ENCODE assay signal across 15 cellular contexts in the genomic region with DNA sequence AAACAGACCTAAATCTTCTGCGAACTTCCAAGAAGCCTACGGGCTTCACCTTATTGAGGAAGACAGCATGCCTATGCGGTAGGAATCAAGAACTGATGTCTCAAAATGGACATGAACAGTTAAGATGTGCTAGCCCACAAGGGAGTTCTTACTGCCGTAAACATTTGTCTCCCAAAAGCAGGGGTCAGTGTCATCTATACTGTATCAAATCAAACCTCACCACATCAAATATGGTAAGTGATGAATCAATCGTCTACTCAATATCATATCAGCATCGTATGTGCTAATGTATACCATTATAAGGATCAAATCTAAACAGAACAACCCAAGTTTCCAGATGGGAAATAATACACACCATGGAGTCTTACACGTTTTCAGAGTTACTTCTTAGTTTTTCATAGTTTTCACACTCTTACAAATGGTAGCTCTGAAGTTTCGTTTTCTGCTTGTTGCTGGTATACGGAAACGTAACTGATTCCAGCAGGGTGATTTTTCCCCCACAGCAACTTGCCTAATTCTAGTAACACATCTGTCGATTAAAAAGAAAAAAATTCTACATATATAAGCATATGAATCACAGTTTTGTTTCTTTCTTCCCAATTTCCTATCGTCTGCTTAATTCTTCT. TPM values are rescaled to one million over a fixed set of nuclear protein-coding genes. Genes with fewer than 3 reads are reported as not detected.
DNase-seq lines count a peak whose midpoint lies in the region; ATAC-seq, FAIRE-seq and TF ChIP-seq lines count a peak whose summit lies in the region.
"Had no signal": no experiment of that assay in that cellular context is flagged by ENCODE, and none has a peak within 500 bp of the region (broad histone marks: within the 10 kb centered on the region; RNA-seq: fewer than 3 reads in every experiment).

No MANE protein-coding gene starts in this region.

- TF ChIP-seq EP300 in HepG2 (IDR thresholded peaks at IDR 0.05; ENCODE audit: low read depth in 2 of 2, low read length in 2 of 2) = no peak
- TF ChIP-seq EP300 in HepG2 (CRISPR knock-in tag; IDR thresholded peaks at IDR 0.05; ENCODE audit: borderline replicate concordance) = no peak

- H3K27me3 ChIP-seq in adipocyte (replicated peaks; ENCODE audit: control insufficient read depth, insufficient read depth, low read length) (no peaks in the 10 kb centered on the region), HepG2 (ENCODE audit: control insufficient read depth in 1 of 2, insufficient read depth in 2 of 2, low read length in 2 of 2) (no peaks in the 10 kb centered on the region)
- H3K27me3 ChIP-seq: BLaER1 treated with 17β-estradiol and CSF1 and Interleukin-3, amounts not matched to agents 10 nM and 100 nM had no signal

- peak in 1 of 2 experiments; percentile 3; a peak in 1 of 4 replicates for TF ChIP-seq POLR2A in HepG2 (IDR thresholded peaks at IDR 0.05; ENCODE audit: insufficient read depth in 1 of 2, low read depth in 2 of 2, low read length in 2 of 2)

- H3K4me3 ChIP-seq in adipocyte (ENCODE audit: low read length) (peak overlapping the region; percentile 17), HepG2 (replicated peaks in 1 of 3; ENCODE audit: insufficient read depth in 1 of 3, low read depth in 2 of 3, low read length in 3 of 3) (no peak overlapping the region)
- H3K4me3 ChIP-seq: BLaER1 treated with 17β-estradiol and CSF1 and Interleukin-3, amounts not matched to agents 10 nM and 100 nM; HAP-1 had no signal

- H3K9me3 ChIP-seq in adipocyte (ENCODE audit: control insufficient read depth, low read length) (no peaks in the 10 kb centered on the region), HepG2 (ENCODE audit: low read length) (no peaks in the 10 kb centered on the region)
- H3K9me3 ChIP-seq: HAP-1 had no signal

- no peak overlapping the region for H3K27ac ChIP-seq in HepG2 (ENCODE audit: extremely low read length, insufficient read depth, low read length)
- H3K27ac ChIP-seq: BLaER1 treated with 17β-estradiol and CSF1 and Interleukin-3, amounts not matched to agents 10 nM and 100 nM had no signal

- ATAC-seq in HepG2 (no peak), HG02623 (IDR thresholded peaks at IDR 0.05; ENCODE audit: unreplicated experiment) (no peak)

- peaks cover 100% of the 10 kb centered on the region for H3K79me2 ChIP-seq in HepG2 (ENCODE audit: insufficient read depth, low read length)

- TF ChIP-seq RAD21 in HepG2 (CRISPR knock-in tag; IDR thresholded peaks at IDR 0.05) = no peak

- POLR2A ChIA-PET in activated CD4-positive, alpha-beta memory T cell treated with anti-CD3 and anti-CD28 coated beads, Interleukin-2, amount 10 ng/mL, durations not matched to agents 7 days and 5 days (lab: Charles Lee) = no interaction called here
- POLR2A ChIA-PET in activated CD4-positive, alpha-beta memory T cell treated with anti-CD3 and anti-CD28 coated beads for 36 hours (lab: Charles Lee) = no interaction called here
- POLR2A ChIA-PET in HepG2 (lab: Yijun Ruan, JAX) = no interaction called here

- no peaks in the 10 kb centered on the region for H3K27me3 Mint-ChIP-seq in activated CD4-positive, alpha-beta memory T cell treated with anti-CD3 and anti-CD28 coated beads, Interleukin-2, amount 10 ng/mL, durations not matched to agents 7 days and 5 days
- H3K27me3 Mint-ChIP-seq in activated CD4-positive, alpha-beta memory T cell treated with anti-CD3 and anti-CD28 coated beads for 36 hours = no peaks in the 10 kb centered on the region

- FAIRE-seq in HepG2 (lab: Jason Lieb, UNC) = no peak
- FAIRE-seq: H1 had no signal

- DNase-seq in activated CD4-positive, alpha-beta memory T cell treated with anti-CD3 and anti-CD28 coated beads, Interleukin-2, amount 10 ng/mL, durations not matched to agents 7 days and 5 days = no peak
- DNase-seq in activated CD4-positive, alpha-beta memory T cell treated with anti-CD3 and anti-CD28 coated beads for 36 hours = no peak
- DNase-seq in adipocyte (ENCODE audit: low read depth) = no peak
- DNase-seq in HepG2 (ENCODE audit: low spot score) = no peak
- no peak for DNase-seq in stimulated activated CD4-positive, alpha-beta T cell treated with anti-CD3 and anti-CD28 coated beads, Interleukin-15, amount 100 ng/mL, for 24 hours
- DNase-seq in NCI-H510A treated with DMSO at 0.1 percent for 48 hours (lab: John Stamatoyannopoulos, UW) = no peak
- DNase-seq: 8988T; CD4-positive, CD25-positive, alpha-beta regulatory T cell; DMS53; GF-D8 had no signal

- peaks cover 99% of the 10 kb centered on the region for H4K20me1 ChIP-seq in HepG2 (ENCODE audit: insufficient read depth, low read length)

- no peak overlapping the region for H2AFZ ChIP-seq in HepG2 (ENCODE audit: low read length)

- no peak overlapping the region for H3K9ac ChIP-seq in adipocyte (ENCODE audit: low read length)
- no peak overlapping the region for H3K9ac ChIP-seq in HepG2 (ENCODE audit: insufficient read depth, low read depth, low read length)
- H3K9ac ChIP-seq: BLaER1 treated with 17β-estradiol and CSF1 and Interleukin-3, amounts not matched to agents 10 nM and 100 nM had no signal

- peaks cover 30% of the 10 kb centered on the region for H3K4me1 Mint-ChIP-seq in activated CD4-positive, alpha-beta memory T cell treated with anti-CD3 and anti-CD28 coated beads, Interleukin-2, amount 10 ng/mL, durations not matched to agents 7 days and 5 days
- H3K4me1 Mint-ChIP-seq in activated CD4-positive, alpha-beta memory T cell treated with anti-CD3 and anti-CD28 coated beads for 36 hours (ENCODE audit: low read depth) = peaks cover 26% of the 10 kb centered on the region

- H3K4me3 Mint-ChIP-seq in activated CD4-positive, alpha-beta memory T cell treated with anti-CD3 and anti-CD28 coated beads, Interleukin-2, amount 10 ng/mL, durations not matched to agents 7 days and 5 days = peak overlapping the region; percentile 4
- no peak overlapping the region for H3K4me3 Mint-ChIP-seq in activated CD4-positive, alpha-beta memory T cell treated with anti-CD3 and anti-CD28 coated beads for 36 hours
- H3K4me3 Mint-ChIP-seq: CD4-positive, CD25-positive, alpha-beta regulatory T cell had no signal

- no TSS peak for BruUV-seq in HepG2 (replicated peaks; lab: Mats Ljungman, UMichigan)

- H3K4me2 ChIP-seq in HepG2 (ENCODE audit: low read depth, low read length) = no peak overlapping the region

- in situ Hi-C loops in HepG2 (cut with HindIII; ENCODE audit: extremely low pct_ligation_motif_present, low pct_unique_long_range_greater_than_20kb) = no loop called here

- H3K36me3 ChIP-seq in adipocyte (ENCODE audit: control insufficient read depth, insufficient read depth, low read length, severe bottlenecking) (peaks cover 18% of the 10 kb centered on the region), HepG2 (replicated peaks in 1 of 2; ENCODE audit: control insufficient read depth in 1 of 2, insufficient read depth in 2 of 2, low read length in 2 of 2) (peaks cover 27 to 93% of the 10 kb centered on the region in 2 experiments)

- no peak overlapping the region for H3K27ac Mint-ChIP-seq in activated CD4-positive, alpha-beta memory T cell treated with anti-CD3 and anti-CD28 coated beads, Interleukin-2, amount 10 ng/mL, durations not matched to agents 7 days and 5 days
- no peak overlapping the region for H3K27ac Mint-ChIP-seq in activated CD4-positive, alpha-beta memory T cell treated with anti-CD3 and anti-CD28 coated beads for 36 hours

- intact Hi-C loops in activated CD4-positive, alpha-beta memory T cell treated with anti-CD3 and anti-CD28 coated beads for 36 hours (cut with micrococcal nuclease) = loop anchor here (5.0 kb wide), 2 partner anchors 137 to 162 kb away; partner anchors contain the start of gene BFSP1
- intact Hi-C loops in HepG2 (cut with micrococcal nuclease; ENCODE audit: unreplicated experiment) = no loop called here

- 95% methylated on average over 12 of the region's 12 CpGs for WGBS in HepG2 (ENCODE audit: low lambda C conversion rate)

- H3K4me1 ChIP-seq in adipocyte (ENCODE audit: control insufficient read depth, insufficient read depth, low read length) = peaks cover 29% of the 10 kb centered on the region
- H3K4me1 ChIP-seq in HepG2 (ENCODE audit: insufficient read depth, low read length) = peaks cover 52% of the 10 kb centered on the region

- TF ChIP-seq CTCF in HepG2 (CRISPR knock-in tag; IDR thresholded peaks at IDR 0.05) = no peak

- no peaks in the 10 kb centered on the region for H3K9me3 Mint-ChIP-seq in activated CD4-positive, alpha-beta memory T cell treated with anti-CD3 and anti-CD28 coated beads, Interleukin-2, amount 10 ng/mL, durations not matched to agents 7 days and 5 days
- no peaks in the 10 kb centered on the region for H3K9me3 Mint-ChIP-seq in activated CD4-positive, alpha-beta memory T cell treated with anti-CD3 and anti-CD28 coated beads for 36 hours
- H3K9me3 Mint-ChIP-seq: CD4-positive, CD25-positive, alpha-beta regulatory T cell had no signal

- CTCF ChIA-PET in activated CD4-positive, alpha-beta memory T cell treated with anti-CD3 and anti-CD28 coated beads, Interleukin-2, amount 10 ng/mL, durations not matched to agents 7 days and 5 days (lab: Charles Lee) = no interaction called here
- CTCF ChIA-PET in activated CD4-positive, alpha-beta memory T cell treated with anti-CD3 and anti-CD28 coated beads for 36 hours (lab: Charles Lee) = interaction anchor here (6.3 kb wide), 1 partner anchor 12 kb away, joined by 48 read pairs; the partner anchor contains the start of gene RRBP1
- CTCF ChIA-PET in HepG2 (lab: Yijun Ruan, JAX; ENCODE audit: low intra/inter-chr PET ratio, low total read pairs) = no interaction called here

- H3K36me3 Mint-ChIP-seq in activated CD4-positive, alpha-beta memory T cell treated with anti-CD3 and anti-CD28 coated beads, Interleukin-2, amount 10 ng/mL, durations not matched to agents 7 days and 5 days (ENCODE audit: low read depth) = peaks cover 51% of the 10 kb centered on the region
- no peaks in the 10 kb centered on the region for H3K36me3 Mint-ChIP-seq in activated CD4-positive, alpha-beta memory T cell treated with anti-CD3 and anti-CD28 coated beads for 36 hours

RNA-seq across cellular contexts. Expression of gene RRBP1, which starts 12.6 kb away (rescaled TPM):
- 10 to 100 TPM; 82.3 to 85.7 TPM for total RNA-seq in activated CD4-positive, alpha-beta memory T cell treated with anti-CD3 and anti-CD28 coated beads, Interleukin-2, amount 10 ng/mL, durations not matched to agents 7 days and 5 days
- total RNA-seq in activated CD4-positive, alpha-beta memory T cell treated with anti-CD3 and anti-CD28 coated beads for 36 hours = 10 to 100 TPM; 29.6 to 32.0 TPM
- total RNA-seq in HepG2 (2016; rRNA removed; fragmentation: Illumina TruSeq; extraction: Trizol) = 97.1 and 222 TPM in 2 replicates
- 35.1 and 38.1 TPM in 2 replicates for total RNA-seq in HepG2 (2016; cell fraction: cytosol; rRNA removed; fragmentation: Illumina TruSeq; extraction: Trizol; ENCODE audit: low read depth)
- 75.4 and 223 TPM in 2 replicates for total RNA-seq in HepG2 (2016; cell fraction: insoluble cytoplasmic fraction; rRNA removed; fragmentation: Illumina TruSeq; extraction: Trizol)
- 33.7 and 37.4 TPM in 2 replicates for total RNA-seq in HepG2 (2016; cell fraction: membrane; rRNA removed; fragmentation: Illumina TruSeq; extraction: Trizol)
- total RNA-seq in HepG2 (2016; cell fraction: nucleus; rRNA removed; fragmentation: Illumina TruSeq; extraction: Trizol) = 254 and 316 TPM in 2 replicates
- polyA plus RNA-seq in HepG2 (2011; rRNA removed) = 150 and 195 TPM in 2 replicates
- polyA plus RNA-seq in HepG2 (2011; cell fraction: cytosol; rRNA removed) = 97.1 and 99.8 TPM in 2 replicates
- polyA plus RNA-seq in HepG2 (2011; cell fraction: nucleus; rRNA removed) = 402 and 429 TPM in 2 replicates
- 190 and 218 TPM in 2 replicates for polyA plus RNA-seq in HepG2 (2012)
- 14.1 and 14.3 TPM in 2 replicates for polyA plus RNA-seq in HepG2 (2016; cell fraction: cytosol; fragmentation: Illumina TruSeq; extraction: Trizol; ENCODE audit: low read depth)
- polyA plus RNA-seq in HepG2 (2016; cell fraction: insoluble cytoplasmic fraction; fragmentation: Illumina TruSeq; extraction: Trizol; ENCODE audit: low read depth) = 67.5 and 88.2 TPM in 2 replicates
- polyA plus RNA-seq in HepG2 (2016; cell fraction: membrane; fragmentation: Illumina TruSeq; extraction: Trizol; ENCODE audit: low read depth) = 15.3 and 18.4 TPM in 2 replicates
- 548 and 573 TPM in 2 replicates for polyA plus RNA-seq in HepG2 (2016; cell fraction: nucleus; fragmentation: Illumina TruSeq; extraction: Trizol; ENCODE audit: insufficient read depth, low read depth)
- 18.3 and 157 TPM in 2 replicates for polyA minus RNA-seq in HepG2 (2011; rRNA and poly(A)+ RNA removed; ENCODE audit: low replicate concordance)
- polyA minus RNA-seq in HepG2 (2011; cell fraction: cytosol; rRNA and poly(A)+ RNA removed) = 155 and 192 TPM in 2 replicates
- 198 and 205 TPM in 2 replicates for polyA minus RNA-seq in HepG2 (2011; cell fraction: nucleus; rRNA and poly(A)+ RNA removed)

RNA-seq across cellular contexts. Expression of gene BANF2, which starts 30.3 kb away (rescaled TPM):
- not detected for total RNA-seq in activated CD4-positive, alpha-beta memory T cell treated with anti-CD3 and anti-CD28 coated beads, Interleukin-2, amount 10 ng/mL, durations not matched to agents 7 days and 5 days
- total RNA-seq in activated CD4-positive, alpha-beta memory T cell treated with anti-CD3 and anti-CD28 coated beads for 36 hours = not detected
- 0.35 TPM in 1 of 2 replicates, not detected in the other for total RNA-seq in HepG2 (2016; rRNA removed; fragmentation: Illumina TruSeq; extraction: Trizol)
- total RNA-seq in HepG2 (2016; cell fraction: cytosol; rRNA removed; fragmentation: Illumina TruSeq; extraction: Trizol; ENCODE audit: low read depth) = 0.53 TPM in 1 of 2 replicates, not detected in the other
- not detected in 2 replicates for total RNA-seq in HepG2 (2016; cell fraction: insoluble cytoplasmic fraction; rRNA removed; fragmentation: Illumina TruSeq; extraction: Trizol)
- not detected in 2 replicates for total RNA-seq in HepG2 (2016; cell fraction: membrane; rRNA removed; fragmentation: Illumina TruSeq; extraction: Trizol)
- total RNA-seq in HepG2 (2016; cell fraction: nucleus; rRNA removed; fragmentation: Illumina TruSeq; extraction: Trizol) = not detected in 2 replicates
- not detected in 2 replicates for polyA plus RNA-seq in HepG2 (2011; rRNA removed)
- not detected in 2 replicates for polyA plus RNA-seq in HepG2 (2011; cell fraction: cytosol; rRNA removed)
- not detected in 2 replicates for polyA plus RNA-seq in HepG2 (2011; cell fraction: nucleus; rRNA removed)
- not detected in 2 replicates for polyA plus RNA-seq in HepG2 (2012)
- not detected in 2 replicates for polyA plus RNA-seq in HepG2 (2016; cell fraction: cytosol; fragmentation: Illumina TruSeq; extraction: Trizol; ENCODE audit: low read depth)
- not detected in 2 replicates for polyA plus RNA-seq in HepG2 (2016; cell fraction: insoluble cytoplasmic fraction; fragmentation: Illumina TruSeq; extraction: Trizol; ENCODE audit: low read depth)
- polyA plus RNA-seq in HepG2 (2016; cell fraction: membrane; fragmentation: Illumina TruSeq; extraction: Trizol; ENCODE audit: low read depth) = not detected in 2 replicates
- not detected in 2 replicates for polyA plus RNA-seq in HepG2 (2016; cell fraction: nucleus; fragmentation: Illumina TruSeq; extraction: Trizol; ENCODE audit: insufficient read depth, low read depth)
- polyA minus RNA-seq in HepG2 (2011; rRNA and poly(A)+ RNA removed; ENCODE audit: low replicate concordance) = not detected in 2 replicates
- not detected in 2 replicates for polyA minus RNA-seq in HepG2 (2011; cell fraction: cytosol; rRNA and poly(A)+ RNA removed)
- not detected in 2 replicates for polyA minus RNA-seq in HepG2 (2011; cell fraction: nucleus; rRNA and poly(A)+ RNA removed)
- total RNA-seq: CD4-positive, CD25-positive, alpha-beta regulatory T cell; H1; HT1080 had no signal
- polyA plus RNA-seq: CD4-positive, CD25-positive, alpha-beta regulatory T cell; H1 had no signal
